Comparison of ENCODE assay signal across 1 cellular context in the genomic region with DNA sequence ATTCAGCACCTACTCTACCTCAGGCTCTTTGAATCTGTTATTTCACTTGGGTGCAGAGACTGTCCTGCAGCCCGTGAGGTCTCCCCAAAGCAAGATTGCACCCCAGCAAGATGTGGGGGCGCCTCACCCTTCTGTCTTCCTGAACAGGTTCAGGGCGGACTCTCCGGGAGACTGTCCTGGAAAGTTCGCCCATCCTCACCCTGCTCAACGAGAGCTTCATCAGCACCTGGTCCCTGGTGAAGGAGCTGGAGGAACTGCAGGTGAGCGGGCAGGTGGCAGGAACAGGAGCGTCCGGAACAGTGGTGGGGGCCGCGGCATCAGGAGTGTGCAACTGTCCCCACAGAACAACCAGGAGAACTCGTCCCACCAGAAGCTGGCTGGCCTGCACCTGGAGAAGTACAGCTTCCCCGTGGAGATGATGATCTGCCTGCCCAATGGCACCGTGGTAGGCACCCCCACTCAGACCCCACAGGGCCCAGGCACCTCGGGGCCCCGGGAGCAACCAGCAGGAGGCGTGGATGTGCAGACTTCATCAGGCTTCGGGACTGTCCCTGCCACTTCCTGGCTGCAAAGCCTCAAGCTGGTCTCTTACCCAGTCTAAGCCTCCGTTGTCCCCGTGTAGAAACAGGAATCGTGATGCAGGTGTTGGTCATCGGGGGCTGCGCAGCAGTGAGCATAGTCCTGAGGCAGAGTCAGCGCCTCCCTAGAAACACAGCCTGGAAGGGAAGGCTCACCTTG.
TF ChIP-seq lines count a peak whose summit lies in the region.

No MANE protein-coding gene starts in this region.

TF ChIP-seq in IMR-90, 13 proteins besides CTCF, POLR2A, EP300 and RAD21:
- TF ChIP-seq SMC3 (IDR thresholded peaks at IDR 0.05; ENCODE audit: low read depth, low read length) (no peak), MAFK (IDR thresholded peaks at IDR 0.05; ENCODE audit: low read depth, low read length) (no peak), RCOR1 (IDR thresholded peaks at IDR 0.05; ENCODE audit: insufficient replicate concordance, low read length) (no peak), FOS (IDR thresholded peaks at IDR 0.05; ENCODE audit: low read depth, low read length) (no peak), MXI1 (IDR thresholded peaks at IDR 0.05; ENCODE audit: borderline replicate concordance, low read depth, low read length) (no peak), CEBPB (IDR thresholded peaks at IDR 0.05; ENCODE audit: low read depth, low read length) (no peak), MAZ (IDR thresholded peaks at IDR 0.05; ENCODE audit: borderline replicate concordance, low read depth, low read length) (no peak), CHD1 (IDR thresholded peaks at IDR 0.05; ENCODE audit: low read depth, low read length) (no peak)
- TF ChIP-seq, protein P1, sequence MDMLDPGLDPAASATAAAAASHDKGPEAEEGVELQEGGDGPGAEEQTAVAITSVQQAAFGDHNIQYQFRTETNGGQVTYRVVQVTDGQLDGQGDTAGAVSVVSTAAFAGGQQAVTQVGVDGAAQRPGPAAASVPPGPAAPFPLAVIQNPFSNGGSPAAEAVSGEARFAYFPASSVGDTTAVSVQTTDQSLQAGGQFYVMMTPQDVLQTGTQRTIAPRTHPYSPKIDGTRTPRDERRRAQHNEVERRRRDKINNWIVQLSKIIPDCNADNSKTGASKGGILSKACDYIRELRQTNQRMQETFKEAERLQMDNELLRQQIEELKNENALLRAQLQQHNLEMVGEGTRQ (IDR thresholded peaks at IDR 0.05; ENCODE audit: low read depth, low read length): no peak
- TF ChIP-seq, protein P2, sequence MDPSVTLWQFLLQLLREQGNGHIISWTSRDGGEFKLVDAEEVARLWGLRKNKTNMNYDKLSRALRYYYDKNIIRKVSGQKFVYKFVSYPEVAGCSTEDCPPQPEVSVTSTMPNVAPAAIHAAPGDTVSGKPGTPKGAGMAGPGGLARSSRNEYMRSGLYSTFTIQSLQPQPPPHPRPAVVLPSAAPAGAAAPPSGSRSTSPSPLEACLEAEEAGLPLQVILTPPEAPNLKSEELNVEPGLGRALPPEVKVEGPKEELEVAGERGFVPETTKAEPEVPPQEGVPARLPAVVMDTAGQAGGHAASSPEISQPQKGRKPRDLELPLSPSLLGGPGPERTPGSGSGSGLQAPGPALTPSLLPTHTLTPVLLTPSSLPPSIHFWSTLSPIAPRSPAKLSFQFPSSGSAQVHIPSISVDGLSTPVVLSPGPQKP (IDR thresholded peaks at IDR 0.05; ENCODE audit: borderline replicate concordance, low read depth, low read length): no peak
